ENCODE assay signal across 22 cellular contexts in the genomic region with DNA sequence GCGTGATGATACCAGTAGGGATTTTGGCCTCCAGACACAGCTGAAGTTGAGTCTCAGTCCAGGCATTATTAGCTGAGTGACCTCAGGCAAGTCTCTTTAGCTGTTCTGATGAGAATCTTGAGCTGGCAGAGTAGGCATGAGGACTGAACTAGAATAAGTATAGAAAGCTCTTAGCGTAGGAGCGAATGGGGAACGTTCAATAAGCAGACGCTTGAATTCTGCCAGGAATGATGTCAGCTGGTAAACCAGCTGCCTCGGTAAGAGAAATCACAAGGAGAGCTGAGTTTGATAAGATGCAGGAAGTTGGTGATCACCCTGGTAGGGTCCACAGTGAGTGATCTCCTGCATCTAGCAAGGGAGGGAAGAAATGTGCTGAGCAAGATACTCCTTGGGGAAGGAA.
DNase-seq lines count a peak whose midpoint lies in the region; FAIRE-seq and TF ChIP-seq lines count a peak whose summit lies in the region.
"Had no signal": no experiment of that assay in that cellular context is flagged by ENCODE, and none has a peak within 500 bp of the region (broad histone marks: within the 10 kb centered on the region; RNA-seq: fewer than 3 reads in every experiment).

No MANE protein-coding gene starts in this region.

- H3K4me1 Mint-ChIP-seq in neural crest cell = peaks cover 53% of the 10 kb centered on the region

- H3K27ac ChIP-seq in cingulate gyrus (ENCODE audit: low read depth, low read length) = peak overlapping the region; percentile 61
- H3K27ac ChIP-seq in temporal lobe (ENCODE audit: low read depth, low read length) = peak overlapping the region; percentile 31
- no peak overlapping the region for H3K27ac ChIP-seq in esophagus squamous epithelium
- H3K27ac ChIP-seq: 22Rv1; BLaER1 treated with 17β-estradiol and CSF1 and Interleukin-3, amounts not matched to agents 10 nM and 100 nM had no signal

- H3K4me3 ChIP-seq in esophagus squamous epithelium = no peak overlapping the region
- H3K4me3 ChIP-seq: BLaER1 treated with 17β-estradiol and CSF1 and Interleukin-3, amounts not matched to agents 10 nM and 100 nM; GM12878; GM23338 had no signal

- WGBS in esophagus squamous epithelium, 2 donors = 88 to 94% methylated on average over 6 of the region's 6 CpGs

- H3K9me3 ChIP-seq in esophagus squamous epithelium = no peaks in the 10 kb centered on the region
- H3K9me3 ChIP-seq: BE2C; BLaER1 treated with 17β-estradiol and CSF1 and Interleukin-3, amounts not matched to agents 10 nM and 100 nM had no signal

- no peak for TF ChIP-seq POLR2A in esophagus squamous epithelium (IDR thresholded peaks at IDR 0.05)
- no peak for TF ChIP-seq POLR2A in GM12891 (IDR thresholded peaks at IDR 0.05; ENCODE audit: low read depth, low read length)

- peak overlapping the region; percentile 64 for H3K27ac Mint-ChIP-seq in neural crest cell (ENCODE audit: unreplicated experiment)
- H3K27ac Mint-ChIP-seq: CD14-positive monocyte; CD4-positive, alpha-beta T cell; CD8-positive, alpha-beta memory T cell; GM23338; H9 had no signal

- peaks cover 6 to 46% (median 13%) of the 10 kb centered on the region in 3 donors for H3K4me1 ChIP-seq in esophagus squamous epithelium
- H3K4me1 ChIP-seq: BE2C; BLaER1 treated with 17β-estradiol and CSF1 and Interleukin-3, amounts not matched to agents 10 nM and 100 nM had no signal

- peaks cover 2% of the 10 kb centered on the region for H3K9me3 Mint-ChIP-seq in neural crest cell
- H3K9me3 Mint-ChIP-seq: GM23338, H9 had no signal

- DNase-seq in Ammon's horn (ENCODE audit: low spot score) (peak; percentile 35), neural crest cell (ENCODE audit: low read depth, low spot score) (no peak), NCI-H524 (lab: John Stamatoyannopoulos, UW) (no peak), esophagus squamous epithelium (lab: John Stamatoyannopoulos, UW) (no peak), GM12891 (ENCODE audit: insufficient read length, low spot score) (no peak)
- DNase-seq: BE2C; Calu3; CD4-positive, alpha-beta T cell; CD8-positive, alpha-beta memory T cell; DMS153; DND-41; H9 had no signal

- no peaks in the 10 kb centered on the region for H3K36me3 ChIP-seq in esophagus squamous epithelium
- H3K36me3 ChIP-seq: BE2C; BLaER1 treated with 17β-estradiol and CSF1 and Interleukin-3, amounts not matched to agents 10 nM and 100 nM had no signal

- H3K27me3 ChIP-seq in esophagus squamous epithelium = no peaks in the 10 kb centered on the region
- H3K27me3 ChIP-seq: BE2C; BLaER1 treated with 17β-estradiol and CSF1 and Interleukin-3, amounts not matched to agents 10 nM and 100 nM had no signal

- peaks cover 7% of the 10 kb centered on the region for H3K36me3 Mint-ChIP-seq in neural crest cell (ENCODE audit: low read depth)
- H3K36me3 Mint-ChIP-seq: CD14-positive monocyte; CD8-positive, alpha-beta memory T cell had no signal

- intact Hi-C loops in esophagus squamous epithelium (cut with DNase I) = loop anchor here (10.0 kb wide), 1 partner anchor 255 kb away; no protein-coding TSS in a partner anchor

- TF ChIP-seq CTCF in neural crest cell (conservative IDR thresholded peaks at IDR 0.05) (no peak), esophagus squamous epithelium (IDR thresholded peaks at IDR 0.05) (no peak)

- H3K27me3 Mint-ChIP-seq in neural crest cell (ENCODE audit: low read depth) = no peaks in the 10 kb centered on the region

- H3K4me3 Mint-ChIP-seq in neural crest cell = no peak overlapping the region
- H3K4me3 Mint-ChIP-seq: CD14-positive monocyte; CD4-positive, alpha-beta T cell; CD8-positive, alpha-beta memory T cell; GM23338; H9 had no signal

- FAIRE-seq in GM12891 (lab: Jason Lieb, UNC) = no peak
- FAIRE-seq: A204.1, G401.6, GM12878, GM18507 had no signal

TF ChIP-seq in GM12891, 5 proteins besides CTCF, POLR2A, EP300 and RAD21:
- no peak for TF ChIP-seq SPI1 (IDR thresholded peaks at IDR 0.05; ENCODE audit: low read depth, low read length)
- no peak for TF ChIP-seq PAX5 (IDR thresholded peaks at IDR 0.05; ENCODE audit: insufficient read depth, low read length, severe bottlenecking)
- no peak for TF ChIP-seq POU2F2 (IDR thresholded peaks at IDR 0.05; ENCODE audit: low read depth, low read length)

Comparison
In these comparisons a context has a peak if more than half of its experiments do, and no peak if none do; other contexts are left out.
1. H3K27ac ChIP-seq: peak in cingulate gyrus (single experiment) and temporal lobe (single experiment); none in esophagus squamous epithelium (0 of 4).